In the genomic region with DNA sequence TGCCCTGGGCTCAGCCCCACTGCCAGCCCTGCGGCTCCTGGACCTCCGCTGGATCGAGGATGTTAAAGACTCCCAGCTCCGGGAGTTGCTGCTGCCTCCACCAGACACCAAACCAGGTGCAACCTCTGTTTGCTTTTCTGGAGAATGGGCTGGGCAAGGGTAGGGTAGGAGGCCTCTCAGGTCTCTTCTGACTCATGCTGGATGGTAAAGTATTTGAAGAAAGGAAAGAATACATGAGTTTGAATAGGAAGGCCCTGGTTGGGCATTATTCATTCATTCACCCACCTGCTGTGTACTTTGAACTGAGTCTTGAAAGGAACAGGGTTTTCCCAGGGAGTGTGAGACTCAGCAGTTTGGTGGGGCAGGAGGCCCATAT, we compare ENCODE assay signal across 9 cellular contexts. TPM values are rescaled to one million over a fixed set of nuclear protein-coding genes. Genes with fewer than 3 reads are reported as not detected.
DNase-seq lines count a peak whose midpoint lies in the region; ATAC-seq and TF ChIP-seq lines count a peak whose summit lies in the region.
"Had no signal": no experiment of that assay in that cellular context is flagged by ENCODE, and none has a peak within 500 bp of the region (broad histone marks: within the 10 kb centered on the region; RNA-seq: fewer than 3 reads in every experiment).

No MANE protein-coding gene starts in this region.

- peaks cover 9% of the 10 kb centered on the region for H3K36me3 Mint-ChIP-seq in activated naive CD4-positive, alpha-beta T cell treated with anti-CD3 and anti-CD28 coated beads for 36 hours (ENCODE audit: low read depth)
- peaks cover 20% of the 10 kb centered on the region for H3K36me3 Mint-ChIP-seq in activated naive CD4-positive, alpha-beta T cell treated with anti-CD3 and anti-CD28 coated beads, Interleukin-2, amount 10 ng/mL, durations not matched to agents 7 days and 5 days
- peaks cover 12% of the 10 kb centered on the region for H3K36me3 Mint-ChIP-seq in T-cell
- peaks cover 0 to 7% (median 4%) of the 10 kb centered on the region in 3 donors for H3K36me3 Mint-ChIP-seq in naive thymus-derived CD8-positive, alpha-beta T cell

- no peak for ATAC-seq in T-cell (replicated peaks in 1 of 4)
- ATAC-seq in stimulated activated naive CD8-positive, alpha-beta T cell treated with anti-CD3 and anti-CD28 coated beads, Interleukin-15, Interleukin-2, amounts not matched to agents 100 U/mL and 50 U/mL, for 24 hours, result peak; percentile 19
- no peak for ATAC-seq in naive thymus-derived CD8-positive, alpha-beta T cell

- POLR2A ChIA-PET in T-cell (lab: Charles Lee), result interaction anchor here in 1 of 2 donors (0.9 kb wide), 1 partner anchor 135 kb away, joined by 7 read pairs; no protein-coding TSS in a partner anchor
- POLR2A ChIA-PET in naive thymus-derived CD8-positive, alpha-beta T cell (lab: Charles Lee), result interaction anchor here (0.5 to 2.3 kb wide), 8 partner anchors 11 to 495 kb away, joined by 3 to 10 read pairs (median 4); a partner anchor contains a TSS

- H3K4me3 ChIP-seq in esophagus squamous epithelium, result peak overlapping the region in 1 of 4 donors; percentile 26

- H3K27ac ChIP-seq in esophagus squamous epithelium, result peak overlapping the region in 3 of 4 donors; percentile 49 to 77 (median 70)

- H3K4me1 Mint-ChIP-seq in activated naive CD4-positive, alpha-beta T cell treated with anti-CD3 and anti-CD28 coated beads for 36 hours (ENCODE audit: low read depth), result peaks cover 18% of the 10 kb centered on the region
- H3K4me1 Mint-ChIP-seq in activated naive CD4-positive, alpha-beta T cell treated with anti-CD3 and anti-CD28 coated beads, Interleukin-2, amount 10 ng/mL, durations not matched to agents 7 days and 5 days, result peaks cover 24% of the 10 kb centered on the region
- H3K4me1 Mint-ChIP-seq in T-cell, result peaks cover 15 to 27% (median 20%) of the 10 kb centered on the region in 3 donors
- peaks cover 11 to 21% (median 18%) of the 10 kb centered on the region in 4 donors for H3K4me1 Mint-ChIP-seq in naive thymus-derived CD8-positive, alpha-beta T cell

- H3K36me3 ChIP-seq in esophagus squamous epithelium, result peaks cover 0 to 65% (median 15%) of the 10 kb centered on the region in 3 donors

- no peak for TF ChIP-seq POLR2A in esophagus squamous epithelium (IDR thresholded peaks at IDR 0.05)

- no peaks in the 10 kb centered on the region for H3K9me3 ChIP-seq in esophagus squamous epithelium

- H3K4me3 Mint-ChIP-seq in activated naive CD4-positive, alpha-beta T cell treated with anti-CD3 and anti-CD28 coated beads for 36 hours, result no peak overlapping the region
- H3K4me3 Mint-ChIP-seq in activated naive CD4-positive, alpha-beta T cell treated with anti-CD3 and anti-CD28 coated beads, Interleukin-2, amount 10 ng/mL, durations not matched to agents 7 days and 5 days, result no peak overlapping the region
- H3K4me3 Mint-ChIP-seq in T-cell, result no peak overlapping the region
- no peak overlapping the region for H3K4me3 Mint-ChIP-seq in naive thymus-derived CD8-positive, alpha-beta T cell

- 80% methylated on average over 1 to 2 of the region's 4 CpGs for WGBS in esophagus squamous epithelium, 2 donors

- H3K27ac Mint-ChIP-seq in activated naive CD4-positive, alpha-beta T cell treated with anti-CD3 and anti-CD28 coated beads for 36 hours, result peak overlapping the region; percentile 51
- no peak overlapping the region for H3K27ac Mint-ChIP-seq in activated naive CD4-positive, alpha-beta T cell treated with anti-CD3 and anti-CD28 coated beads, Interleukin-2, amount 10 ng/mL, durations not matched to agents 7 days and 5 days
- H3K27ac Mint-ChIP-seq in T-cell, result peak overlapping the region; percentile 49 to 61
- H3K27ac Mint-ChIP-seq in naive thymus-derived CD8-positive, alpha-beta T cell, result peak overlapping the region in 4 of 10 donors; percentile 4 to 77 (median 37)

- no peaks in the 10 kb centered on the region for H3K27me3 Mint-ChIP-seq in activated naive CD4-positive, alpha-beta T cell treated with anti-CD3 and anti-CD28 coated beads for 36 hours (ENCODE audit: low read depth)
- no peaks in the 10 kb centered on the region for H3K27me3 Mint-ChIP-seq in activated naive CD4-positive, alpha-beta T cell treated with anti-CD3 and anti-CD28 coated beads, Interleukin-2, amount 10 ng/mL, durations not matched to agents 7 days and 5 days
- no peaks in the 10 kb centered on the region for H3K27me3 Mint-ChIP-seq in T-cell
- H3K27me3 Mint-ChIP-seq in naive thymus-derived CD8-positive, alpha-beta T cell, result no peaks in the 10 kb centered on the region

- DNase-seq in activated naive CD4-positive, alpha-beta T cell treated with anti-CD3 and anti-CD28 coated beads for 36 hours, result no peak
- no peak for DNase-seq in activated naive CD4-positive, alpha-beta T cell treated with anti-CD3 and anti-CD28 coated beads, Interleukin-2, amount 10 ng/mL, durations not matched to agents 7 days and 5 days
- DNase-seq in T-cell (no peak), esophagus squamous epithelium (lab: John Stamatoyannopoulos, UW) (no peak), iPS-NIHi7 (ENCODE audit: extremely low spot score) (no peak), GM03348 (ENCODE audit: low spot score) (no peak)
- no peak for DNase-seq in stimulated activated naive CD8-positive, alpha-beta T cell treated with anti-CD3 and anti-CD28 coated beads, Interleukin-15, Interleukin-2, amounts not matched to agents 100 U/mL and 50 U/mL, for 24 hours
- no peak for DNase-seq in naive thymus-derived CD8-positive, alpha-beta T cell

- CTCF ChIA-PET in activated naive CD4-positive, alpha-beta T cell treated with anti-CD3 and anti-CD28 coated beads for 36 hours (lab: Charles Lee), result interaction anchor here (0.6 to 3.9 kb wide), 29 partner anchors 8 to 501 kb away, joined by 3 to 74 read pairs (median 5); a partner anchor contains a TSS
- CTCF ChIA-PET in activated naive CD4-positive, alpha-beta T cell treated with anti-CD3 and anti-CD28 coated beads, Interleukin-2, amount 10 ng/mL, durations not matched to agents 7 days and 5 days (lab: Charles Lee), result interaction anchor here (1.0 to 4.3 kb wide), 15 partner anchors 8 to 150 kb away, joined by 3 to 55 read pairs (median 4); no protein-coding TSS in a partner anchor
- CTCF ChIA-PET in T-cell (lab: Charles Lee), result interaction anchor here (0.6 to 2.9 kb wide), 5 partner anchors 97 to 927 kb away, joined by 3 to 21 read pairs (median 4); a partner anchor contains a TSS

- peaks cover 19 to 41% (median 25%) of the 10 kb centered on the region in 3 donors for H3K4me1 ChIP-seq in esophagus squamous epithelium

- TF ChIP-seq CTCF in esophagus squamous epithelium (IDR thresholded peaks at IDR 0.05), result no peak

- H3K27me3 ChIP-seq in esophagus squamous epithelium, result no peaks in the 10 kb centered on the region

- H3K9me3 Mint-ChIP-seq in activated naive CD4-positive, alpha-beta T cell treated with anti-CD3 and anti-CD28 coated beads for 36 hours, result no peaks in the 10 kb centered on the region
- no peaks in the 10 kb centered on the region for H3K9me3 Mint-ChIP-seq in activated naive CD4-positive, alpha-beta T cell treated with anti-CD3 and anti-CD28 coated beads, Interleukin-2, amount 10 ng/mL, durations not matched to agents 7 days and 5 days
- H3K9me3 Mint-ChIP-seq in T-cell, result no peaks in the 10 kb centered on the region
- H3K9me3 Mint-ChIP-seq in naive thymus-derived CD8-positive, alpha-beta T cell, result no peaks in the 10 kb centered on the region

- intact Hi-C loops in activated naive CD4-positive, alpha-beta T cell treated with anti-CD3 and anti-CD28 coated beads for 36 hours (cut with micrococcal nuclease), result loop anchor here (1.0 kb wide), 1 partner anchor 98 kb away; no protein-coding TSS in a partner anchor
- intact Hi-C loops in esophagus squamous epithelium (cut with DNase I), result no loop called here

RNA-seq across cellular contexts. Expression of a gene that starts 6.5 kb away (rescaled TPM):
- total RNA-seq in activated naive CD4-positive, alpha-beta T cell treated with anti-CD3 and anti-CD28 coated beads for 36 hours, result 1 to 10 TPM; 4.2 to 4.7 TPM
- total RNA-seq in T-cell (10 to 100 TPM in 3 of 5 donors, 1 to 10 TPM in 2; 6.6 to 22.3 (median 20.8) TPM), esophagus squamous epithelium (10 to 100 TPM in 3 of 4 donors, 1 to 10 TPM in 1; 4.0 to 28.6 (median 18.0) TPM)
- 10 to 100 TPM; 18.6 to 20.8 TPM for total RNA-seq in naive thymus-derived CD8-positive, alpha-beta T cell
- polyA plus RNA-seq in naive thymus-derived CD8-positive, alpha-beta T cell, result 10 to 100 TPM; 15.2 to 16.0 (median 15.5) TPM

RNA-seq across cellular contexts. Expression of a gene that starts 15.1 kb away (rescaled TPM):
- 10 to 100 TPM; 14.3 to 14.6 TPM for total RNA-seq in activated naive CD4-positive, alpha-beta T cell treated with anti-CD3 and anti-CD28 coated beads for 36 hours
- 10 to 100 TPM; 34.6 to 43.6 (median 38.2) TPM for total RNA-seq in T-cell
- total RNA-seq in esophagus squamous epithelium, result 1 to 10 TPM; 3.5 to 8.0 (median 5.4) TPM
- total RNA-seq in naive thymus-derived CD8-positive, alpha-beta T cell, result 10 to 100 TPM; 39.5 to 44.3 TPM
- 1 to 10 TPM in 1 of 3 donors, under 1 TPM in 2; 0.35 to 2.0 (median 0.77) TPM for polyA plus RNA-seq in naive thymus-derived CD8-positive, alpha-beta T cell

RNA-seq across cellular contexts. Expression of a gene that starts 19.0 kb away (rescaled TPM):
- 10 to 100 TPM; 13.6 to 15.2 TPM for total RNA-seq in activated naive CD4-positive, alpha-beta T cell treated with anti-CD3 and anti-CD28 coated beads for 36 hours
- total RNA-seq in T-cell, result 10 to 100 TPM; 11.5 to 22.0 (median 18.1) TPM
- total RNA-seq in esophagus squamous epithelium, result 10 to 100 TPM; 17.0 to 28.7 (median 25.1) TPM
- total RNA-seq in naive thymus-derived CD8-positive, alpha-beta T cell, result 10 to 100 TPM; 13.1 to 16.8 TPM
- under 1 TPM; 0.06 to 0.29 (median 0.16) TPM for polyA plus RNA-seq in naive thymus-derived CD8-positive, alpha-beta T cell

RNA-seq across cellular contexts. Expression of a gene that starts 42.6 kb away (rescaled TPM):
- under 1 TPM; 0.69 to 0.98 TPM for total RNA-seq in activated naive CD4-positive, alpha-beta T cell treated with anti-CD3 and anti-CD28 coated beads for 36 hours
- total RNA-seq in T-cell (1 to 10 TPM in 3 of 5 donors, under 1 TPM in 2; 0.33 to 3.5 (median 1.3) TPM), esophagus squamous epithelium (10 to 100 TPM in 1 of 4 donors, 1 to 10 TPM in 3; 6.9 to 17.0 (median 8.8) TPM)
- 1 to 10 TPM; 1.2 to 1.9 TPM for total RNA-seq in naive thymus-derived CD8-positive, alpha-beta T cell
- under 1 TPM in 2 of 3 donors, not detected in 1; 0.07 to 0.08 TPM for polyA plus RNA-seq in naive thymus-derived CD8-positive, alpha-beta T cell

RNA-seq across cellular contexts. Expression of a gene that starts 46.0 kb away (rescaled TPM):
- total RNA-seq in activated naive CD4-positive, alpha-beta T cell treated with anti-CD3 and anti-CD28 coated beads for 36 hours, result under 1 TPM; 0.21 to 0.27 TPM
- total RNA-seq in T-cell (under 1 TPM in 3 of 5 donors, not detected in 2; 0.38 to 0.47 (median 0.39) TPM), esophagus squamous epithelium (1 to 10 TPM in 3 of 4 donors, under 1 TPM in 1; 0.53 to 3.6 (median 1.8) TPM)
- 1 to 10 TPM; 1.0 to 1.3 TPM for total RNA-seq in naive thymus-derived CD8-positive, alpha-beta T cell
- polyA plus RNA-seq in naive thymus-derived CD8-positive, alpha-beta T cell, result under 1 TPM in 1 of 3 donors, not detected in 2; 0.14 TPM
- total RNA-seq: HT1080 had no signal
